In the genomic region with DNA sequence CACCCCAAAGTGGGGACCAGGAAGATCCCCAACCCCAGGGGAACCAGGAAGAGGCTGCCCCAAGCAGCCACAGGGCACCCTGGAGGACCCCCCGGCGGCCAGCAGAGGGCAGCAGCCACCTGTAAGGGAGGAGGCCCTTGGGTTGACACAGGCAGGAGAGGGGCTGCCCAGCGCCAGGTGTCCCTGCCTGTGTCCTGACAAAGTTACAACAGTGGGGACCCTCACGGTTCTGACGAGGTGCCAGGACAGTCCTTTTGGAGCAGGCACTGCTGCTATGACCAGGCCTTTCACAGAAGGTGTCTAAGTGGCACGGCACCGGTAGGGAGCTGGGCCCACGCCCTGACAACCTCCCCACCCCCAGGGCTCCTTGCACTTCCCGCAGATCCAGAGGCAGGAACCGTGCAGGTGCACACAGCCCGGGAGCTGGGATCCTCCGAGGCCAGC, we compare ENCODE assay signal across 9 cellular contexts.
DNase-seq lines count a peak whose midpoint lies in the region; ATAC-seq and TF ChIP-seq lines count a peak whose summit lies in the region.
"Had no signal": no experiment of that assay in that cellular context is flagged by ENCODE, and none has a peak within 500 bp of the region (broad histone marks: within the 10 kb centered on the region; RNA-seq: fewer than 3 reads in every experiment).

No MANE protein-coding gene starts in this region.

- CTCF ChIA-PET in activated CD8-positive, alpha-beta T cell treated with anti-CD3 and anti-CD28 coated beads, Interleukin-2, amount 10 ng/mL, durations not matched to agents 7 days and 5 days (lab: Charles Lee) = interaction anchor here (0.6 to 2.4 kb wide), 10 partner anchors 9 to 540 kb away, joined by 3 to 27 read pairs (median 4); partner anchors contain the start of gene RAE1
- CTCF ChIA-PET in naive thymus-derived CD4-positive, alpha-beta T cell (lab: Charles Lee) = interaction anchor here (0.9 kb wide), 2 partner anchors 257 to 406 kb away, joined by 3 to 6 read pairs; no protein-coding TSS in a partner anchor

- DNase-seq in NCI-H1417 (lab: John Stamatoyannopoulos, UW) (peak; percentile 35 to 65 (median 65)), NCI-H1417 treated with DMSO at 0.1 percent for 48 hours (lab: John Stamatoyannopoulos, UW) (no peak), NCI-H774 (lab: John Stamatoyannopoulos, UW) (peak; percentile 17), erythroblast (lab: John Stamatoyannopoulos, UW) (peak; percentile 44 to 68), testis (peak; percentile 75)
- peak; percentile 71 for DNase-seq in activated CD8-positive, alpha-beta T cell treated with anti-CD3 and anti-CD28 coated beads, Interleukin-2, amount 10 ng/mL, durations not matched to agents 7 days and 5 days
- peak; percentile 7 to 69 (median 39) for DNase-seq in naive thymus-derived CD4-positive, alpha-beta T cell

- no peaks in the 10 kb centered on the region for H3K4me1 Mint-ChIP-seq in activated CD8-positive, alpha-beta T cell treated with anti-CD3 and anti-CD28 coated beads, Interleukin-2, amount 10 ng/mL, durations not matched to agents 7 days and 5 days (ENCODE audit: low read depth)
- peaks cover 4 to 28% (median 13%) of the 10 kb centered on the region in 7 donors for H3K4me1 Mint-ChIP-seq in naive thymus-derived CD4-positive, alpha-beta T cell

- no peaks in the 10 kb centered on the region for H3K4me1 ChIP-seq in naive thymus-derived CD4-positive, alpha-beta T cell (ENCODE audit: control insufficient read depth in 2 of 2, insufficient read depth in 2 of 2, low read length in 2 of 2)
- H3K4me1 ChIP-seq in testis = peaks cover 3% of the 10 kb centered on the region

- 27 to 47% methylated on average over 6 to 12 of the region's 12 CpGs for WGBS in testis, 2 donors

- TF ChIP-seq CTCF in testis (IDR thresholded peaks at IDR 0.05) = peak; percentile 76 to 91 (median 82)

- no peaks in the 10 kb centered on the region for H3K9me3 Mint-ChIP-seq in activated CD8-positive, alpha-beta T cell treated with anti-CD3 and anti-CD28 coated beads, Interleukin-2, amount 10 ng/mL, durations not matched to agents 7 days and 5 days (ENCODE audit: insufficient read depth)
- H3K9me3 Mint-ChIP-seq in naive thymus-derived CD4-positive, alpha-beta T cell = peaks cover 0 to 2% (median 0%) of the 10 kb centered on the region in 11 donors

- H3K9me3 ChIP-seq in naive thymus-derived CD4-positive, alpha-beta T cell (ENCODE audit: control insufficient read depth in 2 of 3, low read length in 3 of 3) = no peaks in the 10 kb centered on the region
- no peaks in the 10 kb centered on the region for H3K9me3 ChIP-seq in testis
- H3K9me3 ChIP-seq: BLaER1 treated with 17β-estradiol and CSF1 and Interleukin-3, amounts not matched to agents 10 nM and 100 nM had no signal

- intact Hi-C loops in naive thymus-derived CD4-positive, alpha-beta T cell (cut with micrococcal nuclease) = loop anchor here in 1 of 2 donors (10.0 kb wide), 1 partner anchor 505 kb away; no protein-coding TSS in a partner anchor
- intact Hi-C loops in testis (cut with DNase I; ENCODE audit: low total_unique reads) = loop anchor here (5.0 kb wide), 1 partner anchor 258 kb away; no protein-coding TSS in a partner anchor

- ATAC-seq in HG02623 (IDR thresholded peaks at IDR 0.05; ENCODE audit: unreplicated experiment) = peak; percentile 65
- ATAC-seq in activated CD8-positive, alpha-beta T cell treated with anti-CD3 and anti-CD28 coated beads, Interleukin-2, amount 10 ng/mL, durations not matched to agents 7 days and 5 days = peak; percentile 87
- peak; percentile 64 for ATAC-seq in naive thymus-derived CD4-positive, alpha-beta T cell

- peaks cover 1% of the 10 kb centered on the region for H3K27me3 Mint-ChIP-seq in activated CD8-positive, alpha-beta T cell treated with anti-CD3 and anti-CD28 coated beads, Interleukin-2, amount 10 ng/mL, durations not matched to agents 7 days and 5 days (ENCODE audit: low read depth)
- H3K27me3 Mint-ChIP-seq in naive thymus-derived CD4-positive, alpha-beta T cell = peaks cover 0 to 23% (median 13%) of the 10 kb centered on the region in 5 donors

- TF ChIP-seq POLR2A in erythroblast (IDR thresholded peaks at IDR 0.05; ENCODE audit: low read length) (no peak), testis (IDR thresholded peaks at IDR 0.05) (no peak)

- H3K36me3 ChIP-seq in naive thymus-derived CD4-positive, alpha-beta T cell (ENCODE audit: control insufficient read depth in 2 of 3, insufficient read depth in 3 of 3, low read length in 3 of 3) = no peaks in the 10 kb centered on the region
- no peaks in the 10 kb centered on the region for H3K36me3 ChIP-seq in testis (ENCODE audit: low read depth, missing control alignments)
- H3K36me3 ChIP-seq: BLaER1 treated with 17β-estradiol and CSF1 and Interleukin-3, amounts not matched to agents 10 nM and 100 nM had no signal

- POLR2A ChIA-PET in activated CD8-positive, alpha-beta T cell treated with anti-CD3 and anti-CD28 coated beads, Interleukin-2, amount 10 ng/mL, durations not matched to agents 7 days and 5 days (lab: Charles Lee) = no interaction called here
- POLR2A ChIA-PET in naive thymus-derived CD4-positive, alpha-beta T cell (lab: Charles Lee) = no interaction called here

- H3K36me3 Mint-ChIP-seq in activated CD8-positive, alpha-beta T cell treated with anti-CD3 and anti-CD28 coated beads, Interleukin-2, amount 10 ng/mL, durations not matched to agents 7 days and 5 days (ENCODE audit: low read depth) = no peaks in the 10 kb centered on the region
- no peaks in the 10 kb centered on the region for H3K36me3 Mint-ChIP-seq in naive thymus-derived CD4-positive, alpha-beta T cell

- H3K4me3 Mint-ChIP-seq in activated CD8-positive, alpha-beta T cell treated with anti-CD3 and anti-CD28 coated beads, Interleukin-2, amount 10 ng/mL, durations not matched to agents 7 days and 5 days = no peak overlapping the region
- H3K4me3 Mint-ChIP-seq in naive thymus-derived CD4-positive, alpha-beta T cell = no peak overlapping the region

- no peaks in the 10 kb centered on the region for H3K27me3 ChIP-seq in naive thymus-derived CD4-positive, alpha-beta T cell (ENCODE audit: control insufficient read depth in 2 of 2, insufficient read depth in 2 of 2, low read length in 2 of 2)
- no peaks in the 10 kb centered on the region for H3K27me3 ChIP-seq in testis
- H3K27me3 ChIP-seq: BLaER1 treated with 17β-estradiol and CSF1 and Interleukin-3, amounts not matched to agents 10 nM and 100 nM had no signal

- no peak overlapping the region for H3K27ac Mint-ChIP-seq in activated CD8-positive, alpha-beta T cell treated with anti-CD3 and anti-CD28 coated beads, Interleukin-2, amount 10 ng/mL, durations not matched to agents 7 days and 5 days
- H3K27ac Mint-ChIP-seq in naive thymus-derived CD4-positive, alpha-beta T cell = no peak overlapping the region

- H3K27ac ChIP-seq in naive thymus-derived CD4-positive, alpha-beta T cell (ENCODE audit: low read depth, low read length) = no peak overlapping the region
- H3K27ac ChIP-seq in testis = no peak overlapping the region
- H3K27ac ChIP-seq: BLaER1 treated with 17β-estradiol and CSF1 and Interleukin-3, amounts not matched to agents 10 nM and 100 nM had no signal

- no peak overlapping the region for H3K4me3 ChIP-seq in naive thymus-derived CD4-positive, alpha-beta T cell (ENCODE audit: low read length)
- H3K4me3 ChIP-seq in testis = no peak overlapping the region
- H3K4me3 ChIP-seq: BLaER1 treated with 17β-estradiol and CSF1 and Interleukin-3, amounts not matched to agents 10 nM and 100 nM had no signal
